Comparison of ENCODE assay signal across 21 cellular contexts in the genomic region with DNA sequence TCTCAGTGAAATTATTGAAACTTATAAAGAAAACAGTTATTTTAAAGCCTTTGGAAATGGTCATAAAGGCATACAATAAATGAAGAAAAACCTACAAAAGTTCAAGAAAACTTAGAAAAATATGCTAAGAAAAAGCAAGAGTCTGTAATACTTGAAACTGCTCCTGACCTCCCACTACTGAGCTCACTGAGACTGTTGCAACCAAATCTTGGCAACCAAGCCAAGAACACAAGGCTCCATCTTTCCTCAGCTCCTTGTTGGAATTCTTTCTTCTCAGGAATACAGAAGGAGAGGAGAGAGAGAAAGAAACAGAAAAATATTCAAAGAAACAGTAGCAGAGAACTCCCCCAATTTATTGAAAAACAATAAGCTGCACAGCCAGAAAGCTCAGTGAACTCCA.
"Had no signal": no experiment of that assay in that cellular context is flagged by ENCODE, and none has a peak within 500 bp of the region (broad histone marks: within the 10 kb centered on the region; RNA-seq: fewer than 3 reads in every experiment).

No MANE protein-coding gene starts in this region.

- DNase-seq: activated CD4-positive, alpha-beta T cell treated with anti-CD3 and anti-CD28 coated beads, Interleukin-2, amount 50 U/mL, for 4 hours; activated effector memory CD4-positive, alpha-beta T cell treated with anti-CD3 and anti-CD28 coated beads, Interleukin-2, amount 50 U/mL, for 16 hours; activated T-cell treated with anti-CD3 and anti-CD28 coated beads, Interleukin-2, amount 50 U/mL, for 72 hours; esophagus squamous epithelium; heart left ventricle; immature natural killer cell; naive thymus-derived CD4-positive, alpha-beta T cell; stimulated activated CD4-positive, alpha-beta T cell treated with anti-CD3 and anti-CD28 coated beads, Interleukin-2, amount 100 ng/mL, for 24 hours; stimulated activated naive CD8-positive, alpha-beta T cell treated with anti-CD3 and anti-CD28 coated beads, Interleukin-15, Interleukin-2, amounts not matched to agents 100 U/mL and 50 U/mL, for 24 hours; T-helper 2 cell; uterus; WERI-Rb-1 had no signal

- H3K27ac ChIP-seq: coronary artery, esophagus squamous epithelium, gastroesophageal sphincter, heart left ventricle, neural progenitor cell, prostate gland, right atrium auricular region, tibial nerve, uterus, WERI-Rb-1 had no signal

- H3K27me3 Mint-ChIP-seq: central memory CD8-positive, alpha-beta T cell had no signal

- H3K9me3 ChIP-seq: prostate gland, right atrium auricular region, uterus had no signal

- H3K4me3 Mint-ChIP-seq: activated naive CD4-positive, alpha-beta T cell treated with anti-CD3 and anti-CD28 coated beads, Interleukin-2, amount 50 U/mL, for 24 hours; activated T-cell treated with anti-CD3 and anti-CD28 coated beads, Interleukin-2, amount 50 U/mL, for 72 hours; central memory CD8-positive, alpha-beta T cell; immature natural killer cell; memory B cell; naive thymus-derived CD4-positive, alpha-beta T cell; neural progenitor cell had no signal

- H3K27me3 ChIP-seq: esophagus squamous epithelium, gastroesophageal sphincter, heart left ventricle, neural progenitor cell, right atrium auricular region, tibial nerve, uterus had no signal

- H3K36me3 Mint-ChIP-seq: activated naive CD4-positive, alpha-beta T cell treated with anti-CD3 and anti-CD28 coated beads, Interleukin-2, amount 50 U/mL, for 24 hours; immature natural killer cell had no signal

- H3K4me3 ChIP-seq: coronary artery, esophagus squamous epithelium, gastroesophageal sphincter, heart left ventricle, neural progenitor cell, prostate gland, right atrium auricular region, tibial nerve, uterus had no signal

- H3K4me1 Mint-ChIP-seq: activated naive CD4-positive, alpha-beta T cell treated with anti-CD3 and anti-CD28 coated beads, Interleukin-2, amount 50 U/mL, for 24 hours; central memory CD8-positive, alpha-beta T cell; immature natural killer cell; memory B cell; naive thymus-derived CD4-positive, alpha-beta T cell; neural progenitor cell had no signal

- H3K36me3 ChIP-seq: esophagus squamous epithelium, heart left ventricle, neural progenitor cell, prostate gland, right atrium auricular region, uterus, WERI-Rb-1 had no signal

- H3K9ac ChIP-seq: neural progenitor cell had no signal

- H3K27ac Mint-ChIP-seq: activated naive CD4-positive, alpha-beta T cell treated with anti-CD3 and anti-CD28 coated beads, Interleukin-2, amount 50 U/mL, for 24 hours; activated T-cell treated with anti-CD3 and anti-CD28 coated beads, Interleukin-2, amount 50 U/mL, for 72 hours; immature natural killer cell; memory B cell; naive thymus-derived CD4-positive, alpha-beta T cell; neural progenitor cell had no signal

- H3K4me1 ChIP-seq: esophagus squamous epithelium, gastroesophageal sphincter, heart left ventricle, prostate gland, right atrium auricular region, tibial nerve, uterus had no signal

- H3K4me2 ChIP-seq: neural progenitor cell had no signal

- ATAC-seq: activated T-cell treated with anti-CD3 and anti-CD28 coated beads, Interleukin-2, amount 50 U/mL, for 72 hours; gastroesophageal sphincter; heart left ventricle; naive thymus-derived CD4-positive, alpha-beta T cell; stimulated activated naive CD8-positive, alpha-beta T cell treated with anti-CD3 and anti-CD28 coated beads, Interleukin-15, Interleukin-2, amounts not matched to agents 100 U/mL and 50 U/mL, for 24 hours had no signal
